ENCODE assay signal across 10 cellular contexts in the genomic region with DNA sequence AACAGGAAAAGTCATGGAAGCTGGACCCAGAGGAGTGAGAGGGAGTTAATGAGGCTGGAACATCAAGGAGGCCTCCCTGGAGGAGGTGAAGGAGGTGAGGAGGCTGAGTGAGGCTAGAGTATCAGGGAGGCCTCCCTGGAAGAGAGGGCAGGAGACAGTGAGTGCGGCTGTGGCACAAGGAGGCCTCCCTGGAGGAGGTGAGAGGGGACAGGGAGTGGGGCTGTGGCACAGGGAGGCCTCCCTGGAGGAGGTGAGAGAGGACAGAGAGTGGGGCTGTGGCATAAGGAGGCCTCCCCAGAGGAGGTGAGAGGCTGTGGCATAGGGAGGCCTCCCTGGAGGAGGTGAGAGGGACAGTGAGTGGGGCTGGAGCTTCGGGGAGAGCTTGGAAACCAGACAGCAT. TPM values are rescaled to one million over a fixed set of nuclear protein-coding genes. Genes with fewer than 3 reads are reported as not detected.
DNase-seq lines count a peak whose midpoint lies in the region; ATAC-seq, FAIRE-seq and TF ChIP-seq lines count a peak whose summit lies in the region.
"Had no signal": no experiment of that assay in that cellular context is flagged by ENCODE, and none has a peak within 500 bp of the region (broad histone marks: within the 10 kb centered on the region; RNA-seq: fewer than 3 reads in every experiment).

No MANE protein-coding gene starts in this region.

- H3K36me3 ChIP-seq in liver (ENCODE audit: control insufficient read depth in 4 of 4, insufficient read depth in 3 of 4, low read depth in 1 of 4, low read length in 3 of 4) = no peaks in the 10 kb centered on the region
- no peaks in the 10 kb centered on the region; a peak in 1 of 5 replicates for H3K36me3 ChIP-seq in HepG2 (replicated peaks in 1 of 2; ENCODE audit: control insufficient read depth in 1 of 2, insufficient read depth in 2 of 2, low read length in 2 of 2)
- peaks cover 4% of the 10 kb centered on the region for H3K36me3 ChIP-seq in astrocyte (ENCODE audit: insufficient read depth, low read length)
- no peaks in the 10 kb centered on the region for H3K36me3 ChIP-seq in uterus

- no peak for TF ChIP-seq RAD21 in liver (IDR thresholded peaks at IDR 0.05)
- TF ChIP-seq RAD21 in HepG2 (CRISPR knock-in tag; IDR thresholded peaks at IDR 0.05) = no peak

- H3K4me1 Mint-ChIP-seq in astrocyte (ENCODE audit: low read depth, unreplicated experiment) (peaks cover 38% of the 10 kb centered on the region), naive B cell (peaks cover 42 to 46% (median 45%) of the 10 kb centered on the region in 3 donors)

- H3K4me1 ChIP-seq in liver (ENCODE audit: control insufficient read depth in 4 of 4, insufficient read depth in 4 of 4, low read length in 3 of 4) = peaks cover 0 to 20% (median 8%) of the 10 kb centered on the region in 4 donors
- H3K4me1 ChIP-seq in HepG2 (ENCODE audit: insufficient read depth, low read length) = peaks cover 10% of the 10 kb centered on the region
- peaks cover 61% of the 10 kb centered on the region for H3K4me1 ChIP-seq in astrocyte (ENCODE audit: insufficient read depth, low read length)
- H3K4me1 ChIP-seq in uterus = peaks cover 8 to 41% of the 10 kb centered on the region in 2 donors

- no peaks in the 10 kb centered on the region for H3K9me3 ChIP-seq in liver (ENCODE audit: control insufficient read depth in 4 of 4, low read length in 3 of 4)
- no peaks in the 10 kb centered on the region for H3K9me3 ChIP-seq in HepG2 (ENCODE audit: low read length)
- no peaks in the 10 kb centered on the region for H3K9me3 ChIP-seq in astrocyte (ENCODE audit: insufficient read depth, low read depth, low read length)
- no peaks in the 10 kb centered on the region for H3K9me3 ChIP-seq in uterus

- peaks cover 8% of the 10 kb centered on the region for H3K36me3 Mint-ChIP-seq in astrocyte (ENCODE audit: low read depth, unreplicated experiment)
- H3K36me3 Mint-ChIP-seq in naive B cell = no peaks in the 10 kb centered on the region

- H3K27me3 Mint-ChIP-seq in astrocyte (ENCODE audit: low read depth, unreplicated experiment) (no peaks in the 10 kb centered on the region), naive B cell (no peaks in the 10 kb centered on the region)

- H3K79me2 ChIP-seq in HepG2 (ENCODE audit: insufficient read depth, low read length) (no peaks in the 10 kb centered on the region), astrocyte (ENCODE audit: insufficient read depth, low read length) (peaks cover 27% of the 10 kb centered on the region)

- H3K9ac ChIP-seq in liver (ENCODE audit: low read depth in 1 of 2, low read length in 2 of 2) (no peak overlapping the region), HepG2 (ENCODE audit: insufficient read depth, low read depth, low read length) (no peak overlapping the region), astrocyte (ENCODE audit: low read length) (peak overlapping the region; percentile 74)

- DNase-seq in HepG2 (ENCODE audit: low spot score) (no peak), astrocyte (ENCODE audit: low read depth) (no peak), naive B cell (no peak), uterus (no peak)
- DNase-seq: NCI-H1105 had no signal

- intact Hi-C loops in HepG2 (cut with micrococcal nuclease; ENCODE audit: unreplicated experiment) = no loop called here
- intact Hi-C loops in uterus (cut with DNase I; ENCODE audit: low total_unique reads) = no loop called here

- H3K4me3 Mint-ChIP-seq in astrocyte (ENCODE audit: unreplicated experiment) = no peak overlapping the region
- peak overlapping the region in 5 of 8 donors; percentile 29 to 85 (median 67) for H3K4me3 Mint-ChIP-seq in naive B cell

- in situ Hi-C loops in HepG2 (cut with HindIII; ENCODE audit: extremely low pct_ligation_motif_present, low pct_unique_long_range_greater_than_20kb) = no loop called here

- TF ChIP-seq EP300 in HepG2 (IDR thresholded peaks at IDR 0.05; ENCODE audit: low read depth in 2 of 2, low read length in 2 of 2) = no peak
- no peak for TF ChIP-seq EP300 in HepG2 (CRISPR knock-in tag; IDR thresholded peaks at IDR 0.05; ENCODE audit: borderline replicate concordance)

- no peak for TF ChIP-seq CTCF in liver (IDR thresholded peaks at IDR 0.05; ENCODE audit: low read depth, low read length, missing input control)
- TF ChIP-seq CTCF in HepG2 (CRISPR knock-in tag; IDR thresholded peaks at IDR 0.05) = no peak
- no peak for TF ChIP-seq CTCF in astrocyte (IDR thresholded peaks at IDR 0.05; ENCODE audit: insufficient read depth, low read depth, low read length)
- TF ChIP-seq CTCF in uterus (IDR thresholded peaks at IDR 0.05) = no peak

- H3K4me2 ChIP-seq in HepG2 (ENCODE audit: low read depth, low read length) (no peak overlapping the region), astrocyte (ENCODE audit: low read length) (no peak overlapping the region)

- ATAC-seq in HepG2 (no peak), naive B cell (ENCODE audit: low read depth in 2 of 2) (no peak), GM19328 (IDR thresholded peaks at IDR 0.05; ENCODE audit: unreplicated experiment) (no peak), HG02970 (IDR thresholded peaks at IDR 0.05; ENCODE audit: low FRiP score, unreplicated experiment) (no peak), GM21360 (IDR thresholded peaks at IDR 0.05; ENCODE audit: unreplicated experiment) (no peak)

- H4K20me1 ChIP-seq in HepG2 (ENCODE audit: insufficient read depth, low read length) (no peaks in the 10 kb centered on the region), astrocyte (ENCODE audit: insufficient read depth, low read length) (peaks cover 13% of the 10 kb centered on the region)

- no peak overlapping the region for H3K27ac Mint-ChIP-seq in astrocyte (ENCODE audit: unreplicated experiment)
- peak overlapping the region; percentile 91 to 97 (median 95) for H3K27ac Mint-ChIP-seq in naive B cell

- H3K27me3 ChIP-seq in liver (ENCODE audit: control insufficient read depth in 4 of 4, insufficient read depth in 4 of 4, low read length in 3 of 4) (peaks cover 0 to 2% (median 0%) of the 10 kb centered on the region in 4 donors), HepG2 (ENCODE audit: control insufficient read depth in 1 of 2, insufficient read depth in 2 of 2, low read length in 2 of 2) (no peaks in the 10 kb centered on the region), astrocyte (ENCODE audit: insufficient read depth, low read length) (no peaks in the 10 kb centered on the region), uterus (no peaks in the 10 kb centered on the region)

- TF ChIP-seq POLR2A in HepG2 (IDR thresholded peaks at IDR 0.05; ENCODE audit: insufficient read depth in 1 of 2, low read depth in 2 of 2, low read length in 2 of 2) (no peak), uterus (IDR thresholded peaks at IDR 0.05) (no peak)

- POLR2A ChIA-PET in HepG2 (lab: Yijun Ruan, JAX) = no interaction called here

- H3K4me3 ChIP-seq in liver (ENCODE audit: low read depth in 1 of 3, low read length in 3 of 3) (no peak overlapping the region), HepG2 (replicated peaks in 1 of 3; ENCODE audit: insufficient read depth in 1 of 3, low read depth in 2 of 3, low read length in 3 of 3) (no peak overlapping the region), astrocyte (ENCODE audit: insufficient read depth, low read depth, low read length) (no peak overlapping the region), uterus (no peak overlapping the region)

- no TSS peak for BruUV-seq in HepG2 (replicated peaks; lab: Mats Ljungman, UMichigan)

- 65% methylated on average over 2 of the region's 2 CpGs for WGBS in liver
- 68% methylated on average over 2 of the region's 2 CpGs for WGBS in HepG2 (ENCODE audit: low lambda C conversion rate)

- no peaks in the 10 kb centered on the region for H3K9me3 Mint-ChIP-seq in astrocyte (ENCODE audit: unreplicated experiment)
- no peaks in the 10 kb centered on the region for H3K9me3 Mint-ChIP-seq in naive B cell

- H3K27ac ChIP-seq in liver (ENCODE audit: low read depth in 1 of 2, low read length in 2 of 2) (peak overlapping the region; percentile 53 to 55), HepG2 (ENCODE audit: extremely low read length, insufficient read depth, low read length) (no peak overlapping the region), astrocyte (ENCODE audit: low read depth, low read length) (no peak overlapping the region), uterus (peak overlapping the region; percentile 96 to 97)

- no peak overlapping the region for H2AFZ ChIP-seq in HepG2 (ENCODE audit: low read length)
- no peak overlapping the region for H2AFZ ChIP-seq in astrocyte (ENCODE audit: low read depth, low read length)

- FAIRE-seq in HepG2 (lab: Jason Lieb, UNC) = no peak
- FAIRE-seq in astrocyte (lab: Jason Lieb, UNC) = no peak
- FAIRE-seq: colon had no signal

- CTCF ChIA-PET in HepG2 (lab: Yijun Ruan, JAX; ENCODE audit: low intra/inter-chr PET ratio, low total read pairs) = no interaction called here

RNA-seq across cellular contexts. Expression of a gene that starts 5.5 kb away (rescaled TPM):
- under 1 TPM; 0.51 to 0.67 TPM for total RNA-seq in liver
- under 1 TPM; 0.24 to 0.48 TPM for polyA plus RNA-seq in liver
- total RNA-seq in HepG2 (2016; rRNA removed; fragmentation: Illumina TruSeq; extraction: Trizol) = 0.83 and 1.5 TPM in 2 replicates
- total RNA-seq in HepG2 (2016; cell fraction: cytosol; rRNA removed; fragmentation: Illumina TruSeq; extraction: Trizol; ENCODE audit: low read depth) = 0.09 and 0.20 TPM in 2 replicates
- 0.85 and 1.3 TPM in 2 replicates for total RNA-seq in HepG2 (2016; cell fraction: insoluble cytoplasmic fraction; rRNA removed; fragmentation: Illumina TruSeq; extraction: Trizol)
- total RNA-seq in HepG2 (2016; cell fraction: membrane; rRNA removed; fragmentation: Illumina TruSeq; extraction: Trizol) = 0.62 and 0.65 TPM in 2 replicates
- 1.3 and 1.8 TPM in 2 replicates for total RNA-seq in HepG2 (2016; cell fraction: nucleus; rRNA removed; fragmentation: Illumina TruSeq; extraction: Trizol)
- 1.6 and 2.1 TPM in 2 replicates for polyA plus RNA-seq in HepG2 (2011; rRNA removed)
- 1.1 TPM in 2 replicates for polyA plus RNA-seq in HepG2 (2011; cell fraction: cytosol; rRNA removed)
- 6.4 and 7.0 TPM in 2 replicates for polyA plus RNA-seq in HepG2 (2011; cell fraction: nucleus; rRNA removed)
- 1.1 and 1.4 TPM in 2 replicates for polyA plus RNA-seq in HepG2 (2012)
- 0.11 and 0.17 TPM in 2 replicates for polyA plus RNA-seq in HepG2 (2016; cell fraction: cytosol; fragmentation: Illumina TruSeq; extraction: Trizol; ENCODE audit: low read depth)
- 0.91 and 0.97 TPM in 2 replicates for polyA plus RNA-seq in HepG2 (2016; cell fraction: insoluble cytoplasmic fraction; fragmentation: Illumina TruSeq; extraction: Trizol; ENCODE audit: low read depth)
- 0.35 and 0.49 TPM in 2 replicates for polyA plus RNA-seq in HepG2 (2016; cell fraction: membrane; fragmentation: Illumina TruSeq; extraction: Trizol; ENCODE audit: low read depth)
- 3.4 and 4.1 TPM in 2 replicates for polyA plus RNA-seq in HepG2 (2016; cell fraction: nucleus; fragmentation: Illumina TruSeq; extraction: Trizol; ENCODE audit: insufficient read depth, low read depth)
- polyA minus RNA-seq in HepG2 (2011; rRNA and poly(A)+ RNA removed; ENCODE audit: low replicate concordance) = 2.5 and 40.0 TPM in 2 replicates
- 0.20 and 0.62 TPM in 2 replicates for polyA minus RNA-seq in HepG2 (2011; cell fraction: cytosol; rRNA and poly(A)+ RNA removed)
- polyA minus RNA-seq in HepG2 (2011; cell fraction: nucleus; rRNA and poly(A)+ RNA removed) = 1.5 and 2.2 TPM in 2 replicates
- 3.8 and 5.1 TPM in 2 replicates for total RNA-seq in astrocyte
- polyA plus RNA-seq in naive B cell (ENCODE audit: low read depth in 6 of 6) = 1 to 10 TPM in 4 of 6 donors, under 1 TPM in 2; 0.69 to 1.4 (median 1.1) TPM
- 10 to 100 TPM in 1 of 4 donors, 1 to 10 TPM in 3; 2.6 to 37.6 (median 6.4) TPM for total RNA-seq in uterus

RNA-seq across cellular contexts. Expression of a gene that starts 28.9 kb away (rescaled TPM):
- total RNA-seq in liver (1 to 10 TPM in 1 of 2 donors, under 1 TPM in 1; 0.75 to 5.2 TPM), HepG2 (2016; rRNA removed; fragmentation: Illumina TruSeq; extraction: Trizol) (0.04 TPM in 1 of 2 replicates, not detected in the other), astrocyte (not detected in 2 replicates), uterus (10 to 100 TPM in 2 of 4 donors, 1 to 10 TPM in 2; 1.2 to 18.8 (median 9.9) TPM)
- polyA plus RNA-seq in liver (under 1 TPM; 0.44 to 0.53 TPM), HepG2 (2011; rRNA removed) (0.50 and 0.84 TPM in 2 replicates), naive B cell (ENCODE audit: low read depth in 6 of 6) (10 to 100 TPM in 5 of 6 donors, 1 to 10 TPM in 1; 2.3 to 20.2 (median 15.1) TPM)
- not detected in 2 replicates for total RNA-seq in HepG2 (2016; cell fraction: cytosol; rRNA removed; fragmentation: Illumina TruSeq; extraction: Trizol; ENCODE audit: low read depth)
- 0.04 TPM in 1 of 2 replicates, not detected in the other for total RNA-seq in HepG2 (2016; cell fraction: insoluble cytoplasmic fraction; rRNA removed; fragmentation: Illumina TruSeq; extraction: Trizol)
- total RNA-seq in HepG2 (2016; cell fraction: membrane; rRNA removed; fragmentation: Illumina TruSeq; extraction: Trizol) = not detected in 2 replicates
- 0.12 TPM in 1 of 2 replicates, not detected in the other for total RNA-seq in HepG2 (2016; cell fraction: nucleus; rRNA removed; fragmentation: Illumina TruSeq; extraction: Trizol)
- 0.12 and 0.33 TPM in 2 replicates for polyA plus RNA-seq in HepG2 (2011; cell fraction: cytosol; rRNA removed)
- 2.2 and 2.3 TPM in 2 replicates for polyA plus RNA-seq in HepG2 (2011; cell fraction: nucleus; rRNA removed)
- 0.20 and 0.44 TPM in 2 replicates for polyA plus RNA-seq in HepG2 (2012)
- polyA plus RNA-seq in HepG2 (2016; cell fraction: cytosol; fragmentation: Illumina TruSeq; extraction: Trizol; ENCODE audit: low read depth) = not detected in 2 replicates
- not detected in 2 replicates for polyA plus RNA-seq in HepG2 (2016; cell fraction: insoluble cytoplasmic fraction; fragmentation: Illumina TruSeq; extraction: Trizol; ENCODE audit: low read depth)
- not detected in 2 replicates for polyA plus RNA-seq in HepG2 (2016; cell fraction: membrane; fragmentation: Illumina TruSeq; extraction: Trizol; ENCODE audit: low read depth)
- polyA plus RNA-seq in HepG2 (2016; cell fraction: nucleus; fragmentation: Illumina TruSeq; extraction: Trizol; ENCODE audit: insufficient read depth, low read depth) = 0.15 TPM in 1 of 2 replicates, not detected in the other
- 0.19 and 0.34 TPM in 2 replicates for polyA minus RNA-seq in HepG2 (2011; rRNA and poly(A)+ RNA removed; ENCODE audit: low replicate concordance)
- polyA minus RNA-seq in HepG2 (2011; cell fraction: cytosol; rRNA and poly(A)+ RNA removed) = 0.18 TPM in 1 of 2 replicates, not detected in the other
- polyA minus RNA-seq in HepG2 (2011; cell fraction: nucleus; rRNA and poly(A)+ RNA removed) = 0.39 and 0.62 TPM in 2 replicates

RNA-seq across cellular contexts. Expression of a gene that starts 41.3 kb away (rescaled TPM):
- 10 to 100 TPM; 11.8 to 17.1 TPM for total RNA-seq in liver
- 1 to 10 TPM; 4.6 to 4.8 TPM for polyA plus RNA-seq in liver
- total RNA-seq in HepG2 (2016; rRNA removed; fragmentation: Illumina TruSeq; extraction: Trizol) = 20.6 and 24.8 TPM in 2 replicates
- total RNA-seq in HepG2 (2016; cell fraction: cytosol; rRNA removed; fragmentation: Illumina TruSeq; extraction: Trizol; ENCODE audit: low read depth) = 3.9 and 4.8 TPM in 2 replicates
- 21.8 and 23.5 TPM in 2 replicates for total RNA-seq in HepG2 (2016; cell fraction: insoluble cytoplasmic fraction; rRNA removed; fragmentation: Illumina TruSeq; extraction: Trizol)
- total RNA-seq in HepG2 (2016; cell fraction: membrane; rRNA removed; fragmentation: Illumina TruSeq; extraction: Trizol) = 7.8 and 9.5 TPM in 2 replicates
- 30.1 and 35.2 TPM in 2 replicates for total RNA-seq in HepG2 (2016; cell fraction: nucleus; rRNA removed; fragmentation: Illumina TruSeq; extraction: Trizol)
- polyA plus RNA-seq in HepG2 (2011; rRNA removed) = 16.6 and 19.5 TPM in 2 replicates
- polyA plus RNA-seq in HepG2 (2011; cell fraction: cytosol; rRNA removed) = 4.6 and 5.5 TPM in 2 replicates
- polyA plus RNA-seq in HepG2 (2011; cell fraction: nucleus; rRNA removed) = 27.4 and 36.6 TPM in 2 replicates
- polyA plus RNA-seq in HepG2 (2012) = 22.5 and 26.0 TPM in 2 replicates
- polyA plus RNA-seq in HepG2 (2016; cell fraction: cytosol; fragmentation: Illumina TruSeq; extraction: Trizol; ENCODE audit: low read depth) = 1.2 and 1.9 TPM in 2 replicates
- 22.8 and 23.0 TPM in 2 replicates for polyA plus RNA-seq in HepG2 (2016; cell fraction: insoluble cytoplasmic fraction; fragmentation: Illumina TruSeq; extraction: Trizol; ENCODE audit: low read depth)
- 4.1 and 4.3 TPM in 2 replicates for polyA plus RNA-seq in HepG2 (2016; cell fraction: membrane; fragmentation: Illumina TruSeq; extraction: Trizol; ENCODE audit: low read depth)
- polyA plus RNA-seq in HepG2 (2016; cell fraction: nucleus; fragmentation: Illumina TruSeq; extraction: Trizol; ENCODE audit: insufficient read depth, low read depth) = 77.0 and 80.1 TPM in 2 replicates
- polyA minus RNA-seq in HepG2 (2011; rRNA and poly(A)+ RNA removed; ENCODE audit: low replicate concordance) = 8.7 and 10.7 TPM in 2 replicates
- polyA minus RNA-seq in HepG2 (2011; cell fraction: cytosol; rRNA and poly(A)+ RNA removed) = 3.4 and 5.1 TPM in 2 replicates
- 42.4 and 49.2 TPM in 2 replicates for polyA minus RNA-seq in HepG2 (2011; cell fraction: nucleus; rRNA and poly(A)+ RNA removed)
- total RNA-seq in astrocyte = 44.5 and 46.7 TPM in 2 replicates
- 10 to 100 TPM in 5 of 6 donors, 1 to 10 TPM in 1; 9.4 to 34.1 (median 13.2) TPM for polyA plus RNA-seq in naive B cell (ENCODE audit: low read depth in 6 of 6)
- 10 to 100 TPM; 16.5 to 46.7 (median 30.1) TPM for total RNA-seq in uterus

Comparison
In these comparisons a context has a peak if more than half of its experiments do, and no peak if none do; other contexts are left out.
1. H3K27ac ChIP-seq: peak in liver (2 of 2) and uterus (2 of 2); none in HepG2 (single experiment) and astrocyte (single experiment).